27 cellular contexts compared by ENCODE assay signal in the genomic region with DNA sequence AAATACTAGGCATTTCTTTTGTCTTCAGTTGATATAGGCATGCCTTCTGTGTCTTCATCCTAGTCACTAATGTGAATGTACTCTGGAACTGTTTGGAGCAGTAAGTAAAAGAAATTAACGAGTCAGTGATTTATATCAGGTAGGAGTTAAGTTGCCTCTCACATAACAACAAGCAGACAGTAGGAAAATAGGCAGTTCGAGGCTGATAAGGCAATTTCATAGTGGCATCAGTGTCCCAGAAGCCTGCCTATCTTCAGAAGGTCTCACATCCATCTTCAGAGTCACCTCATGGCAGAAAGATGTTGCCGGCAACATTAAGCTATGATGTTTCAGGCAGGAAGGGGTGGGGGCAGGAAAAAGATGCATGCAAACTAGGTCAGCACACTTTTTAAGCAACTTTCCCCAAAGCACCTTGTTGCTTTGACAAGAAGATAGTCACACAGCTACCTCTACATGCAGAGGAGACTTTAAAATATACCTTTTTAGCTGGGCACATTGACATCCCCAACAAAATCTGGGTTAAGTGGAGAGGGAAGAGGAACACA. TPM values are rescaled to one million over a fixed set of nuclear protein-coding genes. Genes with fewer than 3 reads are reported as not detected.
"Had no signal": no experiment of that assay in that cellular context is flagged by ENCODE, and none has a peak within 500 bp of the region (broad histone marks: within the 10 kb centered on the region; RNA-seq: fewer than 3 reads in every experiment).

No MANE protein-coding gene starts in this region.

- H3K4me1 ChIP-seq: testis, tibial nerve, upper lobe of right lung, vagina had no signal

- H3K9me3 ChIP-seq: heart left ventricle, neutrophil, right atrium auricular region, testis, tibial nerve, upper lobe of right lung, vagina had no signal

- H3K27ac Mint-ChIP-seq: stimulated activated memory B cell treated with anti-CD40 and anti-IgM and Interleukin-4, amounts not matched to agents 10 μg/mL and 1 μg/mL and 100 μg/mL, for 72 hours; stimulated activated naive CD8-positive, alpha-beta T cell treated with anti-CD3 and anti-CD28 coated beads, Interleukin-15, Interleukin-2, amounts not matched to agents 100 ng/mL and 50 ng/mL, for 24 hours had no signal

- H3K9me3 Mint-ChIP-seq: naive thymus-derived CD8-positive, alpha-beta T cell; stimulated activated memory B cell treated with anti-CD40 and anti-IgM and Interleukin-4, amounts not matched to agents 10 μg/mL and 1 μg/mL and 100 μg/mL, for 72 hours; stimulated activated naive CD8-positive, alpha-beta T cell treated with anti-CD3 and anti-CD28 coated beads, Interleukin-15, Interleukin-2, amounts not matched to agents 100 ng/mL and 50 ng/mL, for 24 hours had no signal

- H3K27me3 Mint-ChIP-seq: naive thymus-derived CD8-positive, alpha-beta T cell; stimulated activated memory B cell treated with anti-CD40 and anti-IgM and Interleukin-4, amounts not matched to agents 10 μg/mL and 1 μg/mL and 100 μg/mL, for 72 hours; stimulated activated naive CD8-positive, alpha-beta T cell treated with anti-CD3 and anti-CD28 coated beads, Interleukin-15, Interleukin-2, amounts not matched to agents 100 ng/mL and 50 ng/mL, for 24 hours had no signal

- ATAC-seq: esophagus mucosa; heart left ventricle; left lobe of liver; stimulated activated memory B cell treated with anti-CD40 and anti-IgM and Interleukin-4, amounts not matched to agents 10 μg/mL and 1 μg/mL and 100 μg/mL, for 72 hours; upper lobe of right lung had no signal

- H3K27ac ChIP-seq: dorsolateral prefrontal cortex, heart left ventricle, neutrophil, right atrium auricular region, testis, tibial nerve, upper lobe of right lung, vagina had no signal

- H3K36me3 ChIP-seq: heart left ventricle, neutrophil, right atrium auricular region, tibial nerve, upper lobe of right lung, vagina had no signal

- DNase-seq: cortex of kidney; dorsolateral prefrontal cortex; effector CD8-positive, alpha-beta T cell; heart left ventricle; hippocampal formation; kidney glomerular epithelial cell; mammary epithelial cell; naive thymus-derived CD8-positive, alpha-beta T cell; posterior cingulate gyrus; small intestine; stimulated activated CD4-positive, alpha-beta T cell treated with anti-CD3 and anti-CD28 coated beads, Interleukin-2, amount 100 ng/mL, for 48 hours; testis; upper lobe of right lung had no signal

- H3K27me3 ChIP-seq: dorsolateral prefrontal cortex, heart left ventricle, neutrophil, right atrium auricular region, testis, tibial nerve, upper lobe of right lung, vagina had no signal

- H3K36me3 Mint-ChIP-seq: naive thymus-derived CD8-positive, alpha-beta T cell; stimulated activated memory B cell treated with anti-CD40 and anti-IgM and Interleukin-4, amounts not matched to agents 10 μg/mL and 1 μg/mL and 100 μg/mL, for 72 hours had no signal

- H3K4me3 Mint-ChIP-seq: naive thymus-derived CD8-positive, alpha-beta T cell; stimulated activated memory B cell treated with anti-CD40 and anti-IgM and Interleukin-4, amounts not matched to agents 10 μg/mL and 1 μg/mL and 100 μg/mL, for 72 hours; stimulated activated naive CD8-positive, alpha-beta T cell treated with anti-CD3 and anti-CD28 coated beads, Interleukin-15, Interleukin-2, amounts not matched to agents 100 ng/mL and 50 ng/mL, for 24 hours had no signal

- H3K4me3 ChIP-seq: dorsolateral prefrontal cortex, heart left ventricle, right atrium auricular region, testis, tibial nerve, upper lobe of right lung, vagina had no signal

RNA-seq across cellular contexts. Expression of gene GJB7, which starts 50.0 kb away (rescaled TPM):
- total RNA-seq: esophagus mucosa; fibroblast of lung; frontal cortex; glomerular endothelial cell; heart left ventricle; left lobe of liver; mammary epithelial cell; mesenteric fat pad; naive thymus-derived CD8-positive, alpha-beta T cell; right atrium auricular region; subcutaneous adipose tissue; tibial nerve; upper lobe of right lung; vagina had no signal
- polyA plus RNA-seq: fibroblast of lung; heart left ventricle; mammary epithelial cell; naive thymus-derived CD8-positive, alpha-beta T cell; neural cell; small intestine had no signal
